20 cellular contexts compared by ENCODE assay signal in the genomic region with DNA sequence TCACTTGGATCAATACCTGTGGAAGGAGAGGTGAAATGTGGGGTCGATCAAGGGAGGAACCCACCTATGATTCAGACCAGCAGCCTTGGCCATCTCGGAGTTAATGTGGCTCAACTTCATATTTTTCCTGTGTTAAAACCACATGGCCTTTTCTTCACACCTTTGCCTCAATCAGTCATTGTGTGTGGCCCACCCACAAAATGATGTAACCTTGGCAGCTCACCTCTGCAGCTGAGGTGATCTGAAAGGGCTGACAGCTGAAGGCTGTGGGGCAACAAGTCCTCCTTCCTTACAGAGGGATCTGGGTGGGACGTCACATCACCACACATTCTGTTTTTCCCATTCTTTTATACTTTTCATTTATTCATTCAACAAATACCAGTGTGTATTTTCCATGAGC.
"Had no signal": no experiment of that assay in that cellular context is flagged by ENCODE, and none has a peak within 500 bp of the region (broad histone marks: within the 10 kb centered on the region; RNA-seq: fewer than 3 reads in every experiment).

No MANE protein-coding gene starts in this region.

- H3K9me3 ChIP-seq: body of pancreas, lower lobe of right lung, suprapubic skin had no signal

- ATAC-seq: body of pancreas, esophagus mucosa, lower lobe of right lung had no signal

- H3K27ac Mint-ChIP-seq: activated B cell treated with CpG ODN at 0.5 μM for 24 hours; activated CD4-positive, alpha-beta T cell treated with anti-CD3 and anti-CD28 coated beads, Interleukin-2, amount 10 ng/mL, durations not matched to agents 7 days and 5 days; activated naive CD4-positive, alpha-beta T cell treated with anti-CD3 and anti-CD28 coated beads, Interleukin-2, amount 50 U/mL, for 72 hours; activated T-helper 2 cell treated with anti-CD3 and anti-CD28 coated beads, Interferon-gamma antibody, Interleukin-2, Interleukin-4, amounts not matched to agents 10 μg/mL and 5 μg/mL and 100 μg/mL, durations not matched to agents 14 hours and 24 hours and 36 hours had no signal

- H3K9me3 Mint-ChIP-seq: activated B cell treated with CpG ODN at 0.5 μM for 24 hours; activated CD4-positive, alpha-beta T cell treated with anti-CD3 and anti-CD28 coated beads, Interleukin-2, amount 10 ng/mL, durations not matched to agents 7 days and 5 days; activated naive CD4-positive, alpha-beta T cell treated with anti-CD3 and anti-CD28 coated beads, Interleukin-2, amount 50 U/mL, for 72 hours; activated T-helper 2 cell treated with anti-CD3 and anti-CD28 coated beads, Interferon-gamma antibody, Interleukin-2, Interleukin-4, amounts not matched to agents 10 μg/mL and 5 μg/mL and 100 μg/mL, durations not matched to agents 14 hours and 24 hours and 36 hours had no signal

- H3K4me3 Mint-ChIP-seq: activated B cell treated with CpG ODN at 0.5 μM for 24 hours; activated CD4-positive, alpha-beta T cell treated with anti-CD3 and anti-CD28 coated beads, Interleukin-2, amount 10 ng/mL, durations not matched to agents 7 days and 5 days; type B pancreatic cell had no signal

- H3K27me3 Mint-ChIP-seq: activated B cell treated with CpG ODN at 0.5 μM for 24 hours; activated CD4-positive, alpha-beta T cell treated with anti-CD3 and anti-CD28 coated beads, Interleukin-2, amount 10 ng/mL, durations not matched to agents 7 days and 5 days had no signal

- H3K36me3 Mint-ChIP-seq: activated naive CD4-positive, alpha-beta T cell treated with anti-CD3 and anti-CD28 coated beads, Interleukin-2, amount 50 U/mL, for 72 hours had no signal

- DNase-seq: activated B cell treated with CpG ODN at 0.5 μM for 24 hours; activated CD4-positive, alpha-beta T cell treated with anti-CD3 and anti-CD28 coated beads, Interleukin-2, amount 10 ng/mL, durations not matched to agents 7 days and 5 days; activated T-cell treated with anti-CD3 and anti-CD28 coated beads for 4 hours; amygdala; body of pancreas; caudate nucleus; lower lobe of right lung; midbrain; posterior cingulate gyrus; stimulated activated CD4-positive, alpha-beta T cell treated with anti-CD3 and anti-CD28 coated beads, Interleukin-15, amount 100 ng/mL, for 24 hours; stimulated activated CD4-positive, alpha-beta T cell treated with anti-CD3 and anti-CD28 coated beads, Interleukin-4, amount 100 ng/mL, for 24 hours; stimulated activated naive CD4-positive, alpha-beta T cell; SW 1271 had no signal

- H3K27me3 ChIP-seq: body of pancreas, suprapubic skin had no signal

- H3K4me1 Mint-ChIP-seq: activated B cell treated with CpG ODN at 0.5 μM for 24 hours; activated CD4-positive, alpha-beta T cell treated with anti-CD3 and anti-CD28 coated beads, Interleukin-2, amount 10 ng/mL, durations not matched to agents 7 days and 5 days had no signal

- H3K36me3 ChIP-seq: lower lobe of right lung, suprapubic skin had no signal

- H3K4me3 ChIP-seq: body of pancreas, lower lobe of right lung, suprapubic skin had no signal

- H3K4me1 ChIP-seq: body of pancreas, lower lobe of right lung, suprapubic skin had no signal

- H3K27ac ChIP-seq: body of pancreas, lower lobe of right lung, suprapubic skin had no signal

- FAIRE-seq: colon, TTC549 had no signal
